Comparison of ENCODE assay signal across 8 cellular contexts in genomic region chr11:133064152-133064877, GRCh38.
DNase-seq lines count a peak whose midpoint lies in the region; ATAC-seq and TF ChIP-seq lines count a peak whose summit lies in the region.

No MANE protein-coding gene starts in this region.

- intact Hi-C loops in heart left ventricle (cut with DNase I) (loop anchor here in 5 of 10 donors (5.0 to 10.0 kb wide), 6 partner anchors 952 to 1370 kb away; no protein-coding TSS in a partner anchor), ovary (cut with DNase I) (no loop called here)
- intact Hi-C loops in activated CD4-positive, alpha-beta T cell treated with anti-CD3 and anti-CD28 coated beads, Interleukin-2, amount 10 ng/mL, durations not matched to agents 24 days and 14 days (cut with micrococcal nuclease) = no loop called here

- TF ChIP-seq CTCF in heart left ventricle (IDR thresholded peaks at IDR 0.05) = peak; percentile 57 to 79 (median 66)
- no peak for TF ChIP-seq CTCF in ovary (IDR thresholded peaks at IDR 0.05)

- WGBS in heart left ventricle, 4 donors = 2 to 5% (median 3%) methylated on average over 35 to 44 of the region's 44 CpGs
- 1 to 3% (median 3%) methylated on average over 44 of the region's 44 CpGs for WGBS in ovary, 3 donors

- CTCF ChIA-PET in activated CD8-positive, alpha-beta T cell treated with anti-CD3 and anti-CD28 coated beads, Interleukin-2, amount 10 ng/mL, durations not matched to agents 7 days and 5 days (lab: Charles Lee) = interaction anchor here (1.4 kb wide), 1 partner anchor 10 kb away, joined by 3 read pairs; no protein-coding TSS in a partner anchor

- POLR2A ChIA-PET in activated CD8-positive, alpha-beta T cell treated with anti-CD3 and anti-CD28 coated beads, Interleukin-2, amount 10 ng/mL, durations not matched to agents 7 days and 5 days (lab: Charles Lee) = no interaction called here

- no peak overlapping the region for H3K27ac Mint-ChIP-seq in activated CD8-positive, alpha-beta T cell treated with anti-CD3 and anti-CD28 coated beads, Interleukin-2, amount 10 ng/mL, durations not matched to agents 7 days and 5 days
- no peak overlapping the region for H3K27ac Mint-ChIP-seq in activated CD4-positive, alpha-beta T cell treated with anti-CD3 and anti-CD28 coated beads, Interleukin-2, amount 10 ng/mL, durations not matched to agents 24 days and 14 days

- H3K4me1 ChIP-seq in heart left ventricle = peaks cover 0 to 14% (median 1%) of the 10 kb centered on the region in 12 donors
- no peaks in the 10 kb centered on the region for H3K4me1 ChIP-seq in ovary (ENCODE audit: insufficient read depth)

- H3K4me1 Mint-ChIP-seq in activated CD8-positive, alpha-beta T cell treated with anti-CD3 and anti-CD28 coated beads, Interleukin-2, amount 10 ng/mL, durations not matched to agents 7 days and 5 days (ENCODE audit: low read depth) = peaks cover 9% of the 10 kb centered on the region
- H3K4me1 Mint-ChIP-seq in activated CD4-positive, alpha-beta T cell treated with anti-CD3 and anti-CD28 coated beads, Interleukin-2, amount 10 ng/mL, durations not matched to agents 24 days and 14 days = peaks cover 3% of the 10 kb centered on the region

- H3K9me3 Mint-ChIP-seq in activated CD8-positive, alpha-beta T cell treated with anti-CD3 and anti-CD28 coated beads, Interleukin-2, amount 10 ng/mL, durations not matched to agents 7 days and 5 days (ENCODE audit: insufficient read depth) = no peaks in the 10 kb centered on the region
- no peaks in the 10 kb centered on the region for H3K9me3 Mint-ChIP-seq in activated CD4-positive, alpha-beta T cell treated with anti-CD3 and anti-CD28 coated beads, Interleukin-2, amount 10 ng/mL, durations not matched to agents 24 days and 14 days

- peaks cover 0 to 11% (median 0%) of the 10 kb centered on the region in 9 donors for H3K27me3 ChIP-seq in heart left ventricle
- H3K27me3 ChIP-seq in ovary = no peaks in the 10 kb centered on the region

- peak overlapping the region; percentile 40 for H3K4me3 Mint-ChIP-seq in activated CD8-positive, alpha-beta T cell treated with anti-CD3 and anti-CD28 coated beads, Interleukin-2, amount 10 ng/mL, durations not matched to agents 7 days and 5 days
- no peak overlapping the region for H3K4me3 Mint-ChIP-seq in activated CD4-positive, alpha-beta T cell treated with anti-CD3 and anti-CD28 coated beads, Interleukin-2, amount 10 ng/mL, durations not matched to agents 24 days and 14 days

- H3K9me3 ChIP-seq in heart left ventricle = no peaks in the 10 kb centered on the region
- no peaks in the 10 kb centered on the region for H3K9me3 ChIP-seq in ovary

- no peaks in the 10 kb centered on the region for H3K36me3 Mint-ChIP-seq in activated CD8-positive, alpha-beta T cell treated with anti-CD3 and anti-CD28 coated beads, Interleukin-2, amount 10 ng/mL, durations not matched to agents 7 days and 5 days (ENCODE audit: low read depth)
- H3K36me3 Mint-ChIP-seq in activated CD4-positive, alpha-beta T cell treated with anti-CD3 and anti-CD28 coated beads, Interleukin-2, amount 10 ng/mL, durations not matched to agents 24 days and 14 days (ENCODE audit: low read depth) = no peaks in the 10 kb centered on the region

- H3K36me3 ChIP-seq in heart left ventricle (no peaks in the 10 kb centered on the region), ovary (no peaks in the 10 kb centered on the region)

- peak; percentile 53 for ATAC-seq in activated CD8-positive, alpha-beta T cell treated with anti-CD3 and anti-CD28 coated beads, Interleukin-2, amount 10 ng/mL, durations not matched to agents 7 days and 5 days
- ATAC-seq in heart left ventricle (peak; percentile 93 to 97 (median 94)), HG02870 (IDR thresholded peaks at IDR 0.05; ENCODE audit: unreplicated experiment) (no peak), HG03521 (IDR thresholded peaks at IDR 0.05; ENCODE audit: unreplicated experiment) (no peak)

- H3K4me3 ChIP-seq in heart left ventricle = peak overlapping the region; percentile 14 to 70 (median 62)
- peak overlapping the region; percentile 28 for H3K4me3 ChIP-seq in ovary

- peaks cover 13% of the 10 kb centered on the region for H3K27me3 Mint-ChIP-seq in activated CD8-positive, alpha-beta T cell treated with anti-CD3 and anti-CD28 coated beads, Interleukin-2, amount 10 ng/mL, durations not matched to agents 7 days and 5 days (ENCODE audit: low read depth)
- peaks cover 18% of the 10 kb centered on the region for H3K27me3 Mint-ChIP-seq in activated CD4-positive, alpha-beta T cell treated with anti-CD3 and anti-CD28 coated beads, Interleukin-2, amount 10 ng/mL, durations not matched to agents 24 days and 14 days

- peak; percentile 78 for DNase-seq in DMS 273 (lab: John Stamatoyannopoulos, UW; ENCODE audit: unreplicated experiment)
- DNase-seq in HuH-7 (ENCODE audit: low spot score) = peak; percentile 24
- DNase-seq in activated CD8-positive, alpha-beta T cell treated with anti-CD3 and anti-CD28 coated beads, Interleukin-2, amount 10 ng/mL, durations not matched to agents 7 days and 5 days = peak; percentile 29
- DNase-seq in heart left ventricle = peak; percentile 56 to 91 (median 83)
- DNase-seq in ovary = peak in 4 of 5 donors; percentile 24 to 52 (median 34)
- DNase-seq in activated CD4-positive, alpha-beta T cell treated with anti-CD3 and anti-CD28 coated beads, Interleukin-2, amount 10 ng/mL, durations not matched to agents 24 days and 14 days = no peak

- TF ChIP-seq POLR2A in heart left ventricle (IDR thresholded peaks at IDR 0.05) (no peak), ovary (IDR thresholded peaks at IDR 0.05) (no peak)

- TF ChIP-seq EP300 in ovary (IDR thresholded peaks at IDR 0.05) = no peak

- H3K27ac ChIP-seq in heart left ventricle = peak overlapping the region in 9 of 12 donors; percentile 36 to 75 (median 69)
- H3K27ac ChIP-seq in ovary = no peak overlapping the region

Comparison
In these comparisons a context has a peak if more than half of its experiments do, and no peak if none do; other contexts are left out.
1. ATAC-seq: peak in activated CD8-positive, alpha-beta T cell treated with anti-CD3 and anti-CD28 coated beads, Interleukin-2, amount 10 ng/mL, durations not matched to agents 7 days and 5 days (single experiment) and heart left ventricle (4 of 4); none in HG02870 (single experiment) and HG03521 (single experiment).
2. H3K27ac ChIP-seq: peak in heart left ventricle (9 of 12); none in ovary (0 of 2).
3. CTCF ChIP-seq: peak in heart left ventricle (12 of 12); none in ovary (0 of 3).